ENCODE assay signal across 1 cellular context in genomic region chr2:52456759-52457377, GRCh38.
TF ChIP-seq lines count a peak whose summit lies in the region.

No MANE protein-coding gene starts in this region.

TF ChIP-seq in HCT116, 20 proteins besides CTCF, POLR2A, EP300 and RAD21 (continued from another document):
- TF ChIP-seq REST (IDR thresholded peaks at IDR 0.05; ENCODE audit: low read depth) = no peak
- TF ChIP-seq MAX (IDR thresholded peaks at IDR 0.05) = no peak
- TF ChIP-seq YY1 (IDR thresholded peaks at IDR 0.05; ENCODE audit: extremely low read depth, insufficient replicate concordance, low read depth, low read length) = no peak
- TF ChIP-seq TCF7L2 (IDR thresholded peaks at IDR 0.05; ENCODE audit: borderline replicate concordance, extremely low read depth, insufficient read depth, insufficient read length) = no peak
- no peak for TF ChIP-seq POLR2AphosphoS5 (IDR thresholded peaks at IDR 0.05; ENCODE audit: low read depth, low read length)
TF ChIP-seq in HCT116: peak in this region for 0.
